In the genomic region with DNA sequence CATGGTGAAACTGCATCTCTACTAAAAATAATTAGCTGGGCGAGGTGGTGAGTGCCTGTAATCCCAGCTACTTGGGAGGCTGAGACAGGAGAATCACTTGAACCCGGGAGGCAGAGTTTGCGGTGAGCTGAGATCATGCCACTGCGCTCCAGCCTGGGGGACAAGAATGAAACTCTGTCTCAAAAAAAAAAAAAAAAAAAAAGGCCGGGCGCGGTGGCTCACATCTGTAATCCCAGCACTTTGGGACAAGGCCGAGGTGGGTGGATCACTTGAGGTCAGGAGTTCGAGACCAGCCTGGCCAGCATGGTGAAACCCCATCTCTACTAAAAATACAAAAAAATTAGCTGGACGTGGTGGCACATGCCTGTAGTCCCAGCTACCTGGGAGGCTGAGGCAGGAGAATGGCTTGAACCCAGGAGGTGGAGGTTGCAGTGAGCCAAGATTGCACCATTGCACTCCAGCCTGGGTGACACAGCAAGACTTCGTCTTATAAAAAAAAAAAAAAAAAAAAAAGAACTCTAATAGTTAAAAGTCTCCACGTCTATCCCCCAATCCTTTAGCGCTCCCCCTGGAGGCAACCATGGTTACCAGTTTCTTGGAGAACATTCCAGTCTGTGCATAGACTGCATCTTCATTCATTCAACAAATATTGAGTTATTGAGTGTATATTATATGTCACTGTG, we compare ENCODE assay signal across 11 cellular contexts. TPM values are rescaled to one million over a fixed set of nuclear protein-coding genes. Genes with fewer than 3 reads are reported as not detected.
A peak's percentile ranks its signal among the peaks of the same experiment; 100 is the strongest.
DNase-seq lines count a peak whose midpoint lies in the region; ATAC-seq and TF ChIP-seq lines count a peak whose summit lies in the region.
"Not testable (repeated sequence)": the region's sequence is repeated elsewhere in the genome, so short reads cannot be mapped to it uniquely, and the experiment has no call there.
"Had no signal": no experiment of that assay in that cellular context is flagged by ENCODE, and none has a peak within 500 bp of the region (broad histone marks: within the 10 kb centered on the region; RNA-seq: fewer than 3 reads in every experiment).

No MANE protein-coding gene starts in this region.

- not testable (repeated sequence) for H3K36me3 ChIP-seq in IMR-90 (ENCODE audit: control insufficient read depth, insufficient read depth, low read length); neural progenitor cell; transverse colon
- H3K36me3 ChIP-seq in heart left ventricle, result peaks cover 0 to 24% (median 11%) of the 10 kb centered on the region in 9 donors

- not testable (repeated sequence) for H2BK20ac ChIP-seq in IMR-90 (ENCODE audit: low read depth, low read length)

- not testable (repeated sequence) for H2AFZ ChIP-seq in IMR-90 (replicated peaks; ENCODE audit: low read length, poor library complexity); neural progenitor cell (replicated peaks)

- H3K4me2 ChIP-seq in IMR-90 (ENCODE audit: low read depth, low read length); neural progenitor cell: not testable (repeated sequence)

- H2AK5ac ChIP-seq in IMR-90 (ENCODE audit: low read depth, low read length), result not testable (repeated sequence)

- peak; percentile 48 for ATAC-seq in IMR-90 (ENCODE audit: low read depth)
- not testable (repeated sequence) for ATAC-seq in heart left ventricle

- H4K5ac ChIP-seq in IMR-90 (ENCODE audit: low read depth, low read length), result not testable (repeated sequence)

- CTCF ChIA-PET in Calu3 (lab: Charles Lee), result interaction anchor here (0.7 to 1.2 kb wide), 6 partner anchors 22 to 515 kb away, joined by 3 to 6 read pairs (median 4); no protein-coding TSS in a partner anchor
- CTCF ChIA-PET in IMR-90 (lab: Yijun Ruan, JAX), result interaction anchor here (0.6 to 1.6 kb wide), 3 partner anchors 22 to 337 kb away, joined by 4 to 5 read pairs (median 4); no protein-coding TSS in a partner anchor

- H2AK9ac ChIP-seq in IMR-90 (replicated peaks; ENCODE audit: low read depth, low read length, poor library complexity), result not testable (repeated sequence)

- no CpG with 5 or more reads among the region's 13 CpGs for WGBS in IMR-90 (ENCODE audit: extremely low coverage in 2 of 2, insufficient read length in 1 of 2), 2 experiments
- WGBS in heart left ventricle, 4 donors, result 59 to 62% (median 60%) methylated on average over 13 of the region's 13 CpGs
- WGBS in transverse colon (ENCODE audit: low coverage in 1 of 2), 2 donors, result 0 to 58% methylated on average over 3 to 13 of the region's 13 CpGs

- H2BK15ac ChIP-seq in IMR-90 (ENCODE audit: low read depth, low read length), result not testable (repeated sequence)

- H3K9ac ChIP-seq in IMR-90 (ENCODE audit: low read depth, low read length); neural progenitor cell: not testable (repeated sequence)

- H3K4me3 ChIP-seq in IMR-90 (ENCODE audit: insufficient read depth, low read depth, low read length); heart left ventricle; neural progenitor cell; transverse colon: not testable (repeated sequence)

- H4K91ac ChIP-seq in IMR-90 (ENCODE audit: insufficient read depth, low read depth, low read length), result not testable (repeated sequence)

- not testable (repeated sequence) for H2BK5ac ChIP-seq in IMR-90 (ENCODE audit: low read depth, low read length, poor library complexity, severe bottlenecking)

- H3K4me1 ChIP-seq in IMR-90 (ENCODE audit: control insufficient read depth, insufficient read depth, low read length) (peaks cover 13% of the 10 kb centered on the region), heart left ventricle (peaks cover 0 to 45% (median 16%) of the 10 kb centered on the region in 12 donors), transverse colon (peaks cover 13 to 23% (median 19%) of the 10 kb centered on the region in 4 donors)
- not testable (repeated sequence) for H3K4me1 ChIP-seq in neural progenitor cell

- intact Hi-C loops in Calu3 (cut with micrococcal nuclease; ENCODE audit: unreplicated experiment); transverse colon (cut with DNase I; ENCODE audit: low total_unique reads): not testable (repeated sequence)
- intact Hi-C loops in IMR-90 (cut with micrococcal nuclease) (loop anchor here (1.0 kb wide), 1 partner anchor 21 kb away; the partner anchor contains the start of gene CKS1B), heart left ventricle (cut with DNase I) (loop anchor here in 6 of 10 donors (5.0 kb wide), 1 partner anchor 33 kb away; the partner anchor contains the start of gene PYGO2 (in 6 of the 6))

- BruUV-seq in Calu3 (replicated peaks; lab: Mats Ljungman, UMichigan); IMR-90 (replicated peaks; lab: Mats Ljungman, UMichigan): not testable (repeated sequence)

- POLR2A ChIA-PET in IMR-90 (lab: Charles Lee; ENCODE audit: unreplicated experiment), result interaction anchor here (1.6 kb wide), 1 partner anchor 23 kb away, joined by 4 read pairs; no protein-coding TSS in a partner anchor

- H2BK120ac ChIP-seq in IMR-90 (ENCODE audit: low read depth, low read length), result not testable (repeated sequence)

- not testable (repeated sequence) for H3K27ac Mint-ChIP-seq in Calu3 (ENCODE audit: unreplicated experiment); neural progenitor cell

- dilution Hi-C loops in IMR-90 (cut with HindIII; ENCODE audit: low sequenced_read_pairs, unreplicated experiment), result not testable (repeated sequence)

- H3K27me3 ChIP-seq in IMR-90 (ENCODE audit: control insufficient read depth, insufficient read depth, low read length); heart left ventricle; neural progenitor cell; transverse colon: not testable (repeated sequence)

- H3K9me1 ChIP-seq in IMR-90 (ENCODE audit: insufficient read depth, low read length), result not testable (repeated sequence)

- H3K27me3 Mint-ChIP-seq in Calu3 (ENCODE audit: unreplicated experiment), result not testable (repeated sequence)
- peaks cover 12% of the 10 kb centered on the region for H3K27me3 Mint-ChIP-seq in neural progenitor cell (ENCODE audit: insufficient read depth, low read depth)

- not testable (repeated sequence) for H3K9me3 Mint-ChIP-seq in Calu3 (ENCODE audit: low read depth, unreplicated experiment); neural progenitor cell

- not testable (repeated sequence) for H3K27ac ChIP-seq in IMR-90 (ENCODE audit: insufficient read depth, low read length); heart left ventricle; neural progenitor cell
- H3K27ac ChIP-seq in transverse colon, result peak overlapping the region in 1 of 4 donors; percentile 3

- peak; percentile 50 for TF ChIP-seq RAD21 in IMR-90 (IDR thresholded peaks at IDR 0.05; ENCODE audit: low read length)

- not testable (repeated sequence) for H3K4ac ChIP-seq in IMR-90 (ENCODE audit: low read depth, low read length)

- not testable (repeated sequence) for TF ChIP-seq EP300 in transverse colon (IDR thresholded peaks at IDR 0.05; ENCODE audit: low read depth)

- not testable (repeated sequence) for H3K56ac ChIP-seq in IMR-90 (ENCODE audit: extremely low read depth, insufficient read depth, low read length)

- not testable (repeated sequence) for H3K9me3 ChIP-seq in IMR-90 (ENCODE audit: control insufficient read depth, insufficient read depth, low read length); heart left ventricle; neural progenitor cell (ENCODE audit: low read depth); transverse colon

- TF ChIP-seq POLR2A in IMR-90 (IDR thresholded peaks at IDR 0.05; ENCODE audit: low read depth, low read length); heart left ventricle (IDR thresholded peaks at IDR 0.05); transverse colon (IDR thresholded peaks at IDR 0.05): not testable (repeated sequence)

- H3K4me1 Mint-ChIP-seq in Calu3 (ENCODE audit: low read depth, unreplicated experiment), result peaks cover 34% of the 10 kb centered on the region
- H3K4me1 Mint-ChIP-seq in neural progenitor cell, result peaks cover 30% of the 10 kb centered on the region

- H3F3A ChIP-seq in neural progenitor cell (ENCODE audit: low read depth), result peaks cover 34% of the 10 kb centered on the region

- in situ Hi-C loops in IMR-90 (cut with MboI; ENCODE audit: low sequenced_read_pairs); transverse colon (cut with MboI; ENCODE audit: low pct_ligation_motif_present in 1 of 4, low pct_unique_long_range_greater_than_20kb in 1 of 4, low sequenced_read_pairs in 3 of 4): not testable (repeated sequence)

- H3K79me1 ChIP-seq in IMR-90 (ENCODE audit: low read depth in 1 of 2, low read length in 2 of 2), result peaks cover 0 to 14% of the 10 kb centered on the region in 2 experiments; a peak in 1 of 4 replicates

- H4K8ac ChIP-seq in IMR-90 (ENCODE audit: low read depth in 2 of 2, low read length in 2 of 2), result not testable (repeated sequence)

- peak; percentile 36 for TF ChIP-seq CTCF in Calu3 (IDR thresholded peaks at IDR 0.05; ENCODE audit: unreplicated experiment)
- TF ChIP-seq CTCF in IMR-90 (conservative IDR thresholded peaks at IDR 0.05; ENCODE audit: low read depth, low read length), result peak; percentile 64
- peak; percentile 23 to 64 (median 40) for TF ChIP-seq CTCF in heart left ventricle (IDR thresholded peaks at IDR 0.05)
- peak; percentile 58 for TF ChIP-seq CTCF in neural progenitor cell (IDR thresholded peaks at IDR 0.05)
- TF ChIP-seq CTCF in transverse colon (IDR thresholded peaks at IDR 0.05), result peak; percentile 10 to 48 (median 39)

- DNase-seq in Calu3, result peak; percentile 73
- peak; percentile 84 for DNase-seq in IMR-90
- DNase-seq in NCI-H82 (lab: John Stamatoyannopoulos, UW), result peak; percentile 75
- peak; percentile 13 for DNase-seq in T1000 (lab: John Stamatoyannopoulos, UW)
- peak; percentile 64 for DNase-seq in cerebellar cortex (ENCODE audit: low spot score)
- peak in 2 of 5 donors; percentile 51 to 65 for DNase-seq in heart left ventricle
- peak; percentile 69 for DNase-seq in neural progenitor cell (ENCODE audit: low spot score)
- DNase-seq in transverse colon, result peak; percentile 73

- not testable (repeated sequence) for H3K79me2 ChIP-seq in neural progenitor cell (ENCODE audit: low read depth)

- H4K20me1 ChIP-seq in IMR-90 (ENCODE audit: insufficient read depth, low read length); neural progenitor cell (ENCODE audit: low read depth): not testable (repeated sequence)

- H3K14ac ChIP-seq in IMR-90 (replicated peaks; ENCODE audit: low read depth, low read length), result not testable (repeated sequence)

- H3K23ac ChIP-seq in IMR-90 (ENCODE audit: low read depth, low read length), result not testable (repeated sequence)

- H3K36me3 Mint-ChIP-seq in Calu3 (ENCODE audit: insufficient read depth, unreplicated experiment), result peaks cover 49% of the 10 kb centered on the region
- not testable (repeated sequence) for H3K36me3 Mint-ChIP-seq in neural progenitor cell

- not testable (repeated sequence) for H3K4me3 Mint-ChIP-seq in Calu3 (ENCODE audit: low read depth, unreplicated experiment); neural progenitor cell

- not testable (repeated sequence) for H3K18ac ChIP-seq in IMR-90 (ENCODE audit: low read depth, low read length)

RNA-seq across cellular contexts. Expression of gene LENEP, which starts 2.1 kb away (rescaled TPM):
- total RNA-seq in Calu3 (2022), result 1.1 and 1.5 TPM in 2 replicates
- total RNA-seq in IMR-90 (2012; rRNA removed), result not detected in 2 replicates
- polyA plus RNA-seq in IMR-90 (2012; rRNA removed), result not detected in 2 replicates
- polyA plus RNA-seq in IMR-90 (2012; cell fraction: cytosol; rRNA removed), result not detected in 2 replicates
- polyA plus RNA-seq in IMR-90 (2012; cell fraction: nucleus; rRNA removed; ENCODE audit: low replicate concordance), result not detected in 2 replicates
- not detected for total RNA-seq in heart left ventricle
- polyA plus RNA-seq in heart left ventricle, result not detected
- not detected in 2 replicates for total RNA-seq in neural progenitor cell (ENCODE audit: low replicate concordance)
- not detected for total RNA-seq in transverse colon
- total RNA-seq: activated CD8-positive, alpha-beta T cell treated with anti-CD3 and anti-CD28 coated beads for 36 hours; glomerular endothelial cell; natural killer cell had no signal

RNA-seq across cellular contexts. Expression of gene ZBTB7B, which starts 7.2 kb away (rescaled TPM):
- total RNA-seq in Calu3 (2022), result 64.7 and 64.9 TPM in 2 replicates
- total RNA-seq in IMR-90 (2012; rRNA removed), result 7.2 and 7.7 TPM in 2 replicates
- polyA plus RNA-seq in IMR-90 (2012; rRNA removed), result 17.4 and 22.4 TPM in 2 replicates
- 12.4 and 18.5 TPM in 2 replicates for polyA plus RNA-seq in IMR-90 (2012; cell fraction: cytosol; rRNA removed)
- 50.2 and 97.9 TPM in 2 replicates for polyA plus RNA-seq in IMR-90 (2012; cell fraction: nucleus; rRNA removed; ENCODE audit: low replicate concordance)
- 10 to 100 TPM; 29.5 to 80.0 (median 46.6) TPM for total RNA-seq in heart left ventricle
- polyA plus RNA-seq in heart left ventricle, result 100 to 1,000 TPM in 1 of 2 donors, 10 to 100 TPM in 1; 39.2 to 103 TPM
- total RNA-seq in neural progenitor cell (ENCODE audit: low replicate concordance), result 4.7 and 15.7 TPM in 2 replicates
- 100 to 1,000 TPM in 3 of 4 donors, 10 to 100 TPM in 1; 85.2 to 513 (median 272) TPM for total RNA-seq in transverse colon

RNA-seq across cellular contexts. Expression of gene FLAD1, which starts 12.3 kb away (rescaled TPM):
- 74.3 and 75.1 TPM in 2 replicates for total RNA-seq in Calu3 (2022)
- 19.7 and 26.3 TPM in 2 replicates for total RNA-seq in IMR-90 (2012; rRNA removed)
- polyA plus RNA-seq in IMR-90 (2012; rRNA removed), result 37.3 and 39.9 TPM in 2 replicates
- 25.2 and 28.5 TPM in 2 replicates for polyA plus RNA-seq in IMR-90 (2012; cell fraction: cytosol; rRNA removed)
- polyA plus RNA-seq in IMR-90 (2012; cell fraction: nucleus; rRNA removed; ENCODE audit: low replicate concordance), result 46.1 and 80.6 TPM in 2 replicates
- total RNA-seq in heart left ventricle, result 10 to 100 TPM; 19.4 to 35.0 (median 27.4) TPM
- 10 to 100 TPM; 22.3 to 50.7 TPM for polyA plus RNA-seq in heart left ventricle
- 19.3 and 47.4 TPM in 2 replicates for total RNA-seq in neural progenitor cell (ENCODE audit: low replicate concordance)
- 10 to 100 TPM; 32.7 to 42.4 (median 36.0) TPM for total RNA-seq in transverse colon

RNA-seq across cellular contexts. Expression of gene CKS1B, which starts 21.0 kb away (rescaled TPM):
- total RNA-seq in Calu3 (2022), result 182 and 230 TPM in 2 replicates
- 129 and 140 TPM in 2 replicates for total RNA-seq in IMR-90 (2012; rRNA removed)
- polyA plus RNA-seq in IMR-90 (2012; rRNA removed), result 195 and 272 TPM in 2 replicates
- 48.5 and 174 TPM in 2 replicates for polyA plus RNA-seq in IMR-90 (2012; cell fraction: cytosol; rRNA removed)
- polyA plus RNA-seq in IMR-90 (2012; cell fraction: nucleus; rRNA removed; ENCODE audit: low replicate concordance), result 12.1 and 45.9 TPM in 2 replicates
- total RNA-seq in heart left ventricle, result 10 to 100 TPM; 11.0 to 30.0 (median 16.7) TPM
- polyA plus RNA-seq in heart left ventricle, result 10 to 100 TPM in 1 of 2 donors, 1 to 10 TPM in 1; 6.8 to 48.9 TPM
- total RNA-seq in neural progenitor cell (ENCODE audit: low replicate concordance), result 210 and 297 TPM in 2 replicates
- 10 to 100 TPM in 3 of 4 donors, not detected in 1; 28.9 to 41.4 (median 35.2) TPM for total RNA-seq in transverse colon

RNA-seq across cellular contexts. Expression of gene SHC1, which starts 24.9 kb away (rescaled TPM):
- total RNA-seq in Calu3 (2022) (73.5 and 77.5 TPM in 2 replicates), IMR-90 (2012; rRNA removed) (291 and 355 TPM in 2 replicates), heart left ventricle (100 to 1,000 TPM in 1 of 9 donors, 10 to 100 TPM in 8; 38.8 to 115 (median 62.4) TPM), neural progenitor cell (ENCODE audit: low replicate concordance) (69.0 and 86.5 TPM in 2 replicates), transverse colon (100 to 1,000 TPM in 2 of 4 donors, 10 to 100 TPM in 2; 71.1 to 149 (median 92.0) TPM)
- polyA plus RNA-seq in IMR-90 (2012; rRNA removed) (337 and 352 TPM in 2 replicates), heart left ventricle (10 to 100 TPM; 23.6 to 93.7 TPM)
- polyA plus RNA-seq in IMR-90 (2012; cell fraction: cytosol; rRNA removed), result 216 and 285 TPM in 2 replicates
- 1,266 and 1,683 TPM in 2 replicates for polyA plus RNA-seq in IMR-90 (2012; cell fraction: nucleus; rRNA removed; ENCODE audit: low replicate concordance)
